In the genomic region with DNA sequence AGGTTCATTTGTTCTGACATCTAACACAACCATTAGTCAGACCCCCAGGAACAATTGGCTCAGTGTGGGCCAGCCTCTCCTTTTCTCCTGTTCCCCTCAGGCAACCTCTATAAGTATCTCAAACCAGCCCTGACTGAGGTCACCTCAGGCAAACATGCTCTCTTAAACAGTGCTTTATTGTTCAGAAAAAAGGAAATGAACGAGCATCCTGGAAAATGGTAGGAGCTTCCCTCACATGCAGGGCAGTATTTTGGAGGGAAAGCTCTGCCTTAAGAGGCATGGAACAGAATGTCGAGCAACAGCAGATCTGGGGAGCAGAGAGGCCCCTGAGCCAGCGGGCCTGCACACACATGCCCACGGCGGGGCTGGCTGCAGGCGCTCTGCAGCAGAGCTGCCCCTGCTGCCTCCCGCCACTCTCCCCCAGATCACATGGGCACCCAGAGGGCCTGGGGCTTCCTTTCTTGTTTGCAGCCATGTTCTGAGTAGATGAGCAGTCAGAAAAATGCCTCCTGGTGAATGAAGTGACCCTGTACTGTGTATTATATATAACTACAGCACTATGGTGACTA, we compare ENCODE assay signal across 2 cellular contexts.
A peak's percentile ranks its signal among the peaks of the same experiment; 100 is the strongest.
TF ChIP-seq lines count a peak whose summit lies in the region.

No MANE protein-coding gene starts in this region.

TF ChIP-seq in GM23338, 12 proteins besides CTCF, POLR2A, EP300 and RAD21:
- TF ChIP-seq EZH2 (IDR thresholded peaks at IDR 0.05; ENCODE audit: low read depth, unreplicated experiment) (no peak), STAT1 (IDR thresholded peaks at IDR 0.05; ENCODE audit: unreplicated experiment) (no peak)
TF ChIP-seq in GM23338: peak in this region for 0.

TF ChIP-seq in H1, 55 proteins besides CTCF, POLR2A, EP300 and RAD21:
- TF ChIP-seq, protein P1, sequence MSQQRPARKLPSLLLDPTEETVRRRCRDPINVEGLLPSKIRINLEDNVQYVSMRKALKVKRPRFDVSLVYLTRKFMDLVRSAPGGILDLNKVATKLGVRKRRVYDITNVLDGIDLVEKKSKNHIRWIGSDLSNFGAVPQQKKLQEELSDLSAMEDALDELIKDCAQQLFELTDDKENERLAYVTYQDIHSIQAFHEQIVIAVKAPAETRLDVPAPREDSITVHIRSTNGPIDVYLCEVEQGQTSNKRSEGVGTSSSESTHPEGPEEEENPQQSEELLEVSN (IDR thresholded peaks at IDR 0.05), result peak; percentile 95
- TF ChIP-seq, protein P2, sequence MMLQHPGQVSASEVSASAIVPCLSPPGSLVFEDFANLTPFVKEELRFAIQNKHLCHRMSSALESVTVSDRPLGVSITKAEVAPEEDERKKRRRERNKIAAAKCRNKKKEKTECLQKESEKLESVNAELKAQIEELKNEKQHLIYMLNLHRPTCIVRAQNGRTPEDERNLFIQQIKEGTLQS (IDR thresholded peaks at IDR 0.05; ENCODE audit: insufficient read depth, low read depth, low read length), result 0 out of 2 replicates have a peak, but pooled peaks have one; percentile 2
- TF ChIP-seq, protein P3, sequence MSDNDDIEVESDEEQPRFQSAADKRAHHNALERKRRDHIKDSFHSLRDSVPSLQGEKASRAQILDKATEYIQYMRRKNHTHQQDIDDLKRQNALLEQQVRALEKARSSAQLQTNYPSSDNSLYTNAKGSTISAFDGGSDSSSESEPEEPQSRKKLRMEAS (IDR thresholded peaks at IDR 0.05), result peak; percentile 80
- no peak for TF ChIP-seq HDAC2 (IDR thresholded peaks at IDR 0.05; ENCODE audit: borderline replicate concordance in 1 of 2, low read depth in 2 of 2, low read length in 2 of 2)
TF ChIP-seq in H1: peak in this region for 3.
